ENCODE assay signal across 26 cellular contexts in genomic region chr6:139115980-139116758, GRCh38. TPM values are rescaled to one million over a fixed set of nuclear protein-coding genes. Genes with fewer than 3 reads are reported as not detected.
DNase-seq lines count a peak whose midpoint lies in the region; ATAC-seq and TF ChIP-seq lines count a peak whose summit lies in the region.
"Had no signal": no experiment of that assay in that cellular context is flagged by ENCODE, and none has a peak within 500 bp of the region (broad histone marks: within the 10 kb centered on the region; RNA-seq: fewer than 3 reads in every experiment).

No MANE protein-coding gene starts in this region.

- peak overlapping the region; percentile 6 for H3K4me3 ChIP-seq in CD8-positive, alpha-beta T cell (ENCODE audit: low read depth, low read length)
- peak overlapping the region; percentile 18 for H3K4me3 ChIP-seq in naive thymus-derived CD4-positive, alpha-beta T cell (ENCODE audit: low read length)
- H3K4me3 ChIP-seq: esophagus muscularis mucosa, hepatocyte, mucosa of descending colon, sigmoid colon had no signal

- no peaks in the 10 kb centered on the region for H3K36me3 ChIP-seq in CD8-positive, alpha-beta T cell (ENCODE audit: insufficient read depth, low read length)
- H3K36me3 ChIP-seq in naive thymus-derived CD4-positive, alpha-beta T cell (ENCODE audit: control insufficient read depth in 2 of 3, insufficient read depth in 3 of 3, low read length in 3 of 3) = no peaks in the 10 kb centered on the region
- H3K36me3 ChIP-seq: esophagus muscularis mucosa, sigmoid colon had no signal

- peaks cover 30% of the 10 kb centered on the region for H3K36me3 Mint-ChIP-seq in activated CD4-positive, alpha-beta T cell treated with anti-CD3 and anti-CD28 coated beads, Interleukin-2, amount 10 ng/mL, durations not matched to agents 7 days and 5 days (ENCODE audit: low read depth)
- peaks cover 25% of the 10 kb centered on the region for H3K36me3 Mint-ChIP-seq in CD8-positive, alpha-beta T cell
- H3K36me3 Mint-ChIP-seq in activated CD8-positive, alpha-beta T cell treated with anti-CD3 and anti-CD28 coated beads, Interleukin-2, amount 10 ng/mL, durations not matched to agents 7 days and 5 days (ENCODE audit: low read depth) = peaks cover 19% of the 10 kb centered on the region
- H3K36me3 Mint-ChIP-seq in naive thymus-derived CD4-positive, alpha-beta T cell = peaks cover 7 to 35% (median 13%) of the 10 kb centered on the region in 5 donors
- H3K36me3 Mint-ChIP-seq in endothelial cell (ENCODE audit: low read depth, unreplicated experiment) = peaks cover 11% of the 10 kb centered on the region

- POLR2A ChIA-PET in activated CD4-positive, alpha-beta T cell treated with anti-CD3 and anti-CD28 coated beads, Interleukin-2, amount 10 ng/mL, durations not matched to agents 7 days and 5 days (lab: Charles Lee) = no interaction called here
- POLR2A ChIA-PET in CD8-positive, alpha-beta T cell (lab: Charles Lee) = interaction anchor here (0.7 to 2.1 kb wide), 4 partner anchors 16 to 258 kb away, joined by 3 to 9 read pairs (median 4); partner anchors contain the start of gene CITED2
- POLR2A ChIA-PET in activated CD8-positive, alpha-beta T cell treated with anti-CD3 and anti-CD28 coated beads, Interleukin-2, amount 10 ng/mL, durations not matched to agents 7 days and 5 days (lab: Charles Lee) = interaction anchor here (1.7 kb wide), 1 partner anchor 9 kb away, joined by 4 read pairs; no protein-coding TSS in a partner anchor
- POLR2A ChIA-PET in naive thymus-derived CD4-positive, alpha-beta T cell (lab: Charles Lee) = interaction anchor here (0.7 to 5.1 kb wide), 9 partner anchors 9 to 294 kb away, joined by 3 to 37 read pairs (median 9); partner anchors contain the start of gene CITED2

- peaks cover 64% of the 10 kb centered on the region for H3K4me1 ChIP-seq in CD8-positive, alpha-beta T cell (ENCODE audit: insufficient read depth, low read length)
- H3K4me1 ChIP-seq in naive thymus-derived CD4-positive, alpha-beta T cell (ENCODE audit: control insufficient read depth in 2 of 2, insufficient read depth in 2 of 2, low read length in 2 of 2) = peaks cover 37 to 60% of the 10 kb centered on the region in 2 donors
- H3K4me1 ChIP-seq: esophagus muscularis mucosa, sigmoid colon had no signal

- peaks cover 21% of the 10 kb centered on the region for H3K9me3 ChIP-seq in CD8-positive, alpha-beta T cell (ENCODE audit: low read length)
- H3K9me3 ChIP-seq in naive thymus-derived CD4-positive, alpha-beta T cell (ENCODE audit: control insufficient read depth in 2 of 3, low read length in 3 of 3) = peaks cover 0 to 18% (median 7%) of the 10 kb centered on the region in 3 experiments

- H3K27me3 ChIP-seq in CD8-positive, alpha-beta T cell (ENCODE audit: insufficient read depth, low read length) = no peaks in the 10 kb centered on the region
- H3K27me3 ChIP-seq in naive thymus-derived CD4-positive, alpha-beta T cell (ENCODE audit: control insufficient read depth in 2 of 2, insufficient read depth in 2 of 2, low read length in 2 of 2) = no peaks in the 10 kb centered on the region
- H3K27me3 ChIP-seq: esophagus muscularis mucosa, hepatocyte, sigmoid colon had no signal

- no peaks in the 10 kb centered on the region for H3K27me3 Mint-ChIP-seq in activated CD4-positive, alpha-beta T cell treated with anti-CD3 and anti-CD28 coated beads, Interleukin-2, amount 10 ng/mL, durations not matched to agents 7 days and 5 days
- H3K27me3 Mint-ChIP-seq in CD8-positive, alpha-beta T cell (ENCODE audit: low read depth) = no peaks in the 10 kb centered on the region
- H3K27me3 Mint-ChIP-seq in activated CD8-positive, alpha-beta T cell treated with anti-CD3 and anti-CD28 coated beads, Interleukin-2, amount 10 ng/mL, durations not matched to agents 7 days and 5 days (ENCODE audit: low read depth) = no peaks in the 10 kb centered on the region
- no peaks in the 10 kb centered on the region for H3K27me3 Mint-ChIP-seq in naive thymus-derived CD4-positive, alpha-beta T cell
- H3K27me3 Mint-ChIP-seq in endothelial cell (ENCODE audit: unreplicated experiment) = no peaks in the 10 kb centered on the region
- H3K27me3 Mint-ChIP-seq: activated B cell treated with CpG ODN at 0.5 μM for 24 hours; effector memory CD8-positive, alpha-beta T cell had no signal

- H3K9me3 Mint-ChIP-seq in activated CD4-positive, alpha-beta T cell treated with anti-CD3 and anti-CD28 coated beads, Interleukin-2, amount 10 ng/mL, durations not matched to agents 7 days and 5 days = peaks cover 27% of the 10 kb centered on the region
- peaks cover 21% of the 10 kb centered on the region for H3K9me3 Mint-ChIP-seq in CD8-positive, alpha-beta T cell
- peaks cover 28% of the 10 kb centered on the region for H3K9me3 Mint-ChIP-seq in activated CD8-positive, alpha-beta T cell treated with anti-CD3 and anti-CD28 coated beads, Interleukin-2, amount 10 ng/mL, durations not matched to agents 7 days and 5 days (ENCODE audit: insufficient read depth)
- H3K9me3 Mint-ChIP-seq in naive thymus-derived CD4-positive, alpha-beta T cell = peaks cover 6 to 41% (median 26%) of the 10 kb centered on the region in 11 donors
- peaks cover 11% of the 10 kb centered on the region for H3K9me3 Mint-ChIP-seq in endothelial cell (ENCODE audit: unreplicated experiment)

- no peak overlapping the region for H3K4me3 Mint-ChIP-seq in activated CD4-positive, alpha-beta T cell treated with anti-CD3 and anti-CD28 coated beads, Interleukin-2, amount 10 ng/mL, durations not matched to agents 7 days and 5 days
- H3K4me3 Mint-ChIP-seq in CD8-positive, alpha-beta T cell = peak overlapping the region; percentile 46
- no peak overlapping the region for H3K4me3 Mint-ChIP-seq in activated CD8-positive, alpha-beta T cell treated with anti-CD3 and anti-CD28 coated beads, Interleukin-2, amount 10 ng/mL, durations not matched to agents 7 days and 5 days
- H3K4me3 Mint-ChIP-seq in naive thymus-derived CD4-positive, alpha-beta T cell = peak overlapping the region; percentile 28 to 85 (median 62)
- H3K4me3 Mint-ChIP-seq in endothelial cell (ENCODE audit: unreplicated experiment) = no peak overlapping the region
- H3K4me3 Mint-ChIP-seq: activated B cell treated with CpG ODN at 0.5 μM for 24 hours, brain, immature natural killer cell, neural crest cell had no signal

- intact Hi-C loops in CD8-positive, alpha-beta T cell (cut with DNase I, micrococcal nuclease) = loop anchor here in 1 of 2 experiments (5.0 kb wide), 1 partner anchor 1899 kb away; the partner anchor contains the start of gene IFNGR1
- intact Hi-C loops in naive thymus-derived CD4-positive, alpha-beta T cell (cut with micrococcal nuclease) = loop anchor here in 1 of 2 donors (1.0 to 2.0 kb wide), 2 partner anchors 17 to 128 kb away; partner anchors contain the start of gene REPS1

- peak; percentile 10 for ATAC-seq in CD8-positive, alpha-beta T cell
- no peak for ATAC-seq in activated CD8-positive, alpha-beta T cell treated with anti-CD3 and anti-CD28 coated beads, Interleukin-2, amount 10 ng/mL, durations not matched to agents 7 days and 5 days
- ATAC-seq in naive thymus-derived CD4-positive, alpha-beta T cell = no peak
- ATAC-seq in GM19467 (IDR thresholded peaks at IDR 0.05; ENCODE audit: unreplicated experiment) = no peak
- ATAC-seq: effector memory CD8-positive, alpha-beta T cell; left ventricle myocardium superior; mucosa of descending colon; SK-N-SH treated with all-trans-retinoic acid at 6 μM for 48 hours had no signal

- H3K4me1 Mint-ChIP-seq in activated CD4-positive, alpha-beta T cell treated with anti-CD3 and anti-CD28 coated beads, Interleukin-2, amount 10 ng/mL, durations not matched to agents 7 days and 5 days = peaks cover 61% of the 10 kb centered on the region
- H3K4me1 Mint-ChIP-seq in CD8-positive, alpha-beta T cell (ENCODE audit: low read depth) = peaks cover 65% of the 10 kb centered on the region
- H3K4me1 Mint-ChIP-seq in activated CD8-positive, alpha-beta T cell treated with anti-CD3 and anti-CD28 coated beads, Interleukin-2, amount 10 ng/mL, durations not matched to agents 7 days and 5 days (ENCODE audit: low read depth) = peaks cover 53% of the 10 kb centered on the region
- H3K4me1 Mint-ChIP-seq in naive thymus-derived CD4-positive, alpha-beta T cell = peaks cover 31 to 74% (median 67%) of the 10 kb centered on the region in 7 donors
- H3K4me1 Mint-ChIP-seq in endothelial cell (ENCODE audit: unreplicated experiment) = peaks cover 2% of the 10 kb centered on the region
- H3K4me1 Mint-ChIP-seq: activated B cell treated with CpG ODN at 0.5 μM for 24 hours, brain, neural crest cell had no signal

- no peak for TF ChIP-seq CTCF in CD8-positive, alpha-beta T cell (IDR thresholded peaks at IDR 0.05)
- no peak for TF ChIP-seq CTCF in endothelial cell (IDR thresholded peaks at IDR 0.05; ENCODE audit: unreplicated experiment)

- DNase-seq in activated CD4-positive, alpha-beta T cell treated with anti-CD3 and anti-CD28 coated beads, Interleukin-2, amount 10 ng/mL, durations not matched to agents 7 days and 5 days = no peak
- no peak for DNase-seq in activated CD4-positive, alpha-beta T cell treated with anti-CD3 and anti-CD28 coated beads for 4 hours
- no peak for DNase-seq in CD8-positive, alpha-beta T cell
- DNase-seq in activated CD8-positive, alpha-beta T cell treated with anti-CD3 and anti-CD28 coated beads, Interleukin-2, amount 10 ng/mL, durations not matched to agents 7 days and 5 days = no peak
- DNase-seq in naive thymus-derived CD4-positive, alpha-beta T cell = no peak
- DNase-seq in NCI-H82 (lab: John Stamatoyannopoulos, UW) (no peak), endothelial cell (ENCODE audit: low spot score) (no peak)
- DNase-seq: activated B cell treated with CpG ODN at 0.5 μM for 24 hours; effector memory CD8-positive, alpha-beta T cell; immature natural killer cell; left ventricle myocardium superior; mucosa of descending colon; NCI-H1436 treated with DMSO at 0.1 percent for 48 hours; NCI-H2171; NCI-H524; sigmoid colon; stimulated activated CD4-positive, alpha-beta T cell treated with anti-CD3 and anti-CD28 coated beads, Interleukin-15, amount 100 ng/mL, for 24 hours; stimulated activated CD8-positive, alpha-beta memory T cell treated with anti-CD3 and anti-CD28 coated beads, Interleukin-4, amount 100 ng/mL, for 48 hours; T1000 had no signal

- H3K27ac ChIP-seq in CD8-positive, alpha-beta T cell (ENCODE audit: low read depth, low read length) = peak overlapping the region; percentile 8
- H3K27ac ChIP-seq in naive thymus-derived CD4-positive, alpha-beta T cell (ENCODE audit: low read depth, low read length) = peak overlapping the region; percentile 44
- H3K27ac ChIP-seq: esophagus muscularis mucosa, hepatocyte, RWPE1, sigmoid colon had no signal

- H3K27ac Mint-ChIP-seq in activated CD4-positive, alpha-beta T cell treated with anti-CD3 and anti-CD28 coated beads, Interleukin-2, amount 10 ng/mL, durations not matched to agents 7 days and 5 days = peak overlapping the region; percentile 15
- H3K27ac Mint-ChIP-seq in CD8-positive, alpha-beta T cell = peak overlapping the region; percentile 86
- H3K27ac Mint-ChIP-seq in activated CD8-positive, alpha-beta T cell treated with anti-CD3 and anti-CD28 coated beads, Interleukin-2, amount 10 ng/mL, durations not matched to agents 7 days and 5 days = peak overlapping the region; percentile 7
- H3K27ac Mint-ChIP-seq in naive thymus-derived CD4-positive, alpha-beta T cell = peak overlapping the region; percentile 5 to 98 (median 79)
- no peak overlapping the region for H3K27ac Mint-ChIP-seq in endothelial cell (ENCODE audit: unreplicated experiment)
- H3K27ac Mint-ChIP-seq: activated B cell treated with CpG ODN at 0.5 μM for 24 hours, brain had no signal

- CTCF ChIA-PET in activated CD4-positive, alpha-beta T cell treated with anti-CD3 and anti-CD28 coated beads, Interleukin-2, amount 10 ng/mL, durations not matched to agents 7 days and 5 days (lab: Charles Lee) = interaction anchor here (1.9 kb wide), 1 partner anchor 10 kb away, joined by 6 read pairs; no protein-coding TSS in a partner anchor
- CTCF ChIA-PET in CD8-positive, alpha-beta T cell (lab: Charles Lee) = interaction anchor here (0.9 to 4.2 kb wide), 3 partner anchors 9 to 52 kb away, joined by 3 to 37 read pairs (median 3); no protein-coding TSS in a partner anchor
- CTCF ChIA-PET in activated CD8-positive, alpha-beta T cell treated with anti-CD3 and anti-CD28 coated beads, Interleukin-2, amount 10 ng/mL, durations not matched to agents 7 days and 5 days (lab: Charles Lee) = interaction anchor here (0.7 to 2.5 kb wide), 4 partner anchors 9 to 258 kb away, joined by 3 to 6 read pairs (median 4); partner anchors contain the start of gene CITED2
- CTCF ChIA-PET in naive thymus-derived CD4-positive, alpha-beta T cell (lab: Charles Lee) = interaction anchor here (0.6 to 3.1 kb wide), 4 partner anchors 9 to 175 kb away, joined by 3 to 15 read pairs (median 4); no protein-coding TSS in a partner anchor

RNA-seq across cellular contexts. Expression of gene HECA, which starts 18.7 kb away (rescaled TPM):
- 10 to 100 TPM; 59.2 to 60.1 TPM for total RNA-seq in activated CD4-positive, alpha-beta T cell treated with anti-CD3 and anti-CD28 coated beads, Interleukin-2, amount 10 ng/mL, durations not matched to agents 7 days and 5 days
- 100 to 1,000 TPM; 231 to 234 TPM for total RNA-seq in CD8-positive, alpha-beta T cell
- total RNA-seq in activated CD8-positive, alpha-beta T cell treated with anti-CD3 and anti-CD28 coated beads, Interleukin-2, amount 10 ng/mL, durations not matched to agents 7 days and 5 days = 10 to 100 TPM; 33.9 to 34.4 TPM
- 100 to 1,000 TPM in 3 of 5 experiments, 10 to 100 TPM in 2; 54.1 to 145 (median 130) TPM for total RNA-seq in naive thymus-derived CD4-positive, alpha-beta T cell
- 1 to 10 TPM; 5.5 to 6.3 TPM for polyA plus RNA-seq in naive thymus-derived CD4-positive, alpha-beta T cell
- 36.7 TPM for total RNA-seq in endothelial cell (ENCODE audit: unreplicated experiment)

Comparison
In these comparisons a context has a peak if more than half of its experiments do, and no peak if none do; other contexts are left out.
1. H3K4me3 Mint-ChIP-seq: peak in CD8-positive, alpha-beta T cell (single experiment) and naive thymus-derived CD4-positive, alpha-beta T cell (10 of 10); none in activated CD4-positive, alpha-beta T cell treated with anti-CD3 and anti-CD28 coated beads, Interleukin-2, amount 10 ng/mL, durations not matched to agents 7 days and 5 days (single experiment), activated CD8-positive, alpha-beta T cell treated with anti-CD3 and anti-CD28 coated beads, Interleukin-2, amount 10 ng/mL, durations not matched to agents 7 days and 5 days (single experiment) and endothelial cell (single experiment).